In the genomic region with DNA sequence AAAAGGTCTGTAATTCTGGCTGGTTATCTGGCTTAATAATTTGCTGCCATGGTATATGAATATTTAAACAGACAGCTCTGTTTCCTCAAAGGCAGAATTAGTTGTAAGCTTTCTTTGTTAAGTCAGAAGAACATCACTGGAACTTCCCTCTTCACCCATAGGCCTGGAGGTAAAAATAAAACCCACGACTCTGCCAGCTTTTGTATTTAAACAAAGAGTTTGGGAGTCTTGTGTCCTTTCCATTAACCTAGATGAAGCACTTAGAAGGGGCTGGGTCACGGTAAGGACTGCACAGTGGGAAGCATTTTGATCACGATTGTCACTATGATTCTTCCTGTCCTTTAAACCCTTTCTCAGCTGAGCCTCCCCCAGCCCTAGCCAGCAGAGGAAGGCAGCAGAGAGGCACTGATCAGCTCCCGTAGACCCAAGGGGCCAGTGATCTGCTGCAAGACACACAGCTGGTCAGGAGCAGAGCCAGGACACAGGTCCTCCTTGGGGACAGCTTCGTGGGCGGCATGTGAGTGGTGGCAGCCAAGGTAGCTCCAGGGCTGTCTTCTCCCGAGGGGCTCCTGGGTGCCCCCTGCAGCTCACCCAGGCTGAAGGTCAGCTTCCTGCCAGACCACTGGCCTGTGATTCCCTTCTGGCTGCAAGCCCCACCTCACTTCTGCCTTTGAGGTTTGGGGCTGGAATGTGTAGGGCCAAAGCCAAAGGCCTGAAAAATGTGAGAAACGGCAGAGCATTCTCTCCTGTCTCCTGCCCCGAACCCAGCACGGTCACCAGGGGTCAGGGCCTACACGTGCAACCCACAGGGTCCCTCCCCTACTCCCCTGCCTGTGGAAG, we compare ENCODE assay signal across 10 cellular contexts. TPM values are rescaled to one million over a fixed set of nuclear protein-coding genes. Genes with fewer than 3 reads are reported as not detected.
DNase-seq lines count a peak whose midpoint lies in the region; ATAC-seq and TF ChIP-seq lines count a peak whose summit lies in the region.
"Had no signal": no experiment of that assay in that cellular context is flagged by ENCODE, and none has a peak within 500 bp of the region (broad histone marks: within the 10 kb centered on the region; RNA-seq: fewer than 3 reads in every experiment).

No MANE protein-coding gene starts in this region.

- no peak overlapping the region for H2AFZ ChIP-seq in mammary epithelial cell (ENCODE audit: low read depth, low read length)

- H3K27me3 Mint-ChIP-seq in activated B cell treated with CpG ODN at 0.5 μM for 24 hours: no peaks in the 10 kb centered on the region

- dilution Hi-C loops in mammary epithelial cell (cut with HindIII; ENCODE audit: low sequenced_read_pairs): no loop called here

- peak overlapping the region; percentile 80 for H3K27ac Mint-ChIP-seq in activated B cell treated with CpG ODN at 0.5 μM for 24 hours

- CTCF ChIA-PET in activated B cell treated with CpG ODN at 0.5 μM for 24 hours (lab: Charles Lee) (interaction anchor here (1.0 to 2.9 kb wide), 10 partner anchors 10 to 42 kb away, joined by 3 to 26 read pairs (median 6); no protein-coding TSS in a partner anchor), mammary epithelial cell (lab: Charles Lee; ENCODE audit: low non-redundant PET) (no interaction called here)

- no peak overlapping the region for H3K4me2 ChIP-seq in mammary epithelial cell (ENCODE audit: insufficient read depth, low read depth, low read length)

- no peaks in the 10 kb centered on the region for H3K36me3 ChIP-seq in lower lobe of right lung
- no peaks in the 10 kb centered on the region for H3K36me3 ChIP-seq in mammary epithelial cell (ENCODE audit: insufficient read depth, low read length)

- H3K9me3 Mint-ChIP-seq in activated B cell treated with CpG ODN at 0.5 μM for 24 hours: no peaks in the 10 kb centered on the region

- H3K9me3 ChIP-seq in lower lobe of right lung: no peaks in the 10 kb centered on the region
- H3K9me3 ChIP-seq in mammary epithelial cell (replicated peaks; ENCODE audit: insufficient read depth, low read length): no peaks in the 10 kb centered on the region

- intact Hi-C loops in activated B cell treated with CpG ODN at 0.5 μM for 24 hours (cut with micrococcal nuclease): no loop called here
- intact Hi-C loops in lower lobe of right lung (cut with DNase I): no loop called here
- intact Hi-C loops in mammary epithelial cell (cut with micrococcal nuclease): no loop called here

- H3K4me1 Mint-ChIP-seq in activated B cell treated with CpG ODN at 0.5 μM for 24 hours: peaks cover 93% of the 10 kb centered on the region

- peak; percentile 55 for DNase-seq in AG10803 (ENCODE audit: low read depth)
- DNase-seq in activated B cell treated with CpG ODN at 0.5 μM for 24 hours: no peak
- DNase-seq in lower lobe of right lung: no peak
- no peak for DNase-seq in DMS114 treated with DMSO at 0.1 percent for 48 hours (lab: John Stamatoyannopoulos, UW; ENCODE audit: unreplicated experiment)
- DNase-seq in mammary epithelial cell: no peak
- DNase-seq in omental fat pad (ENCODE audit: low spot score): no peak
- DNase-seq: activated CD4-positive, alpha-beta T cell treated with anti-CD3 and anti-CD28 coated beads, Interleukin-2, amount 50 U/mL, for 4 hours; NCI-H526 had no signal

- H3K36me3 Mint-ChIP-seq in activated B cell treated with CpG ODN at 0.5 μM for 24 hours (ENCODE audit: low read depth): peaks cover 11% of the 10 kb centered on the region

- ATAC-seq in activated B cell treated with CpG ODN at 0.5 μM for 24 hours (ENCODE audit: low read depth) (peak; percentile 3), lower lobe of right lung (no peak), GM18868 (IDR thresholded peaks at IDR 0.05; ENCODE audit: unreplicated experiment) (no peak), omental fat pad (ENCODE audit: low FRiP score) (no peak)

- POLR2A ChIA-PET in activated B cell treated with CpG ODN at 0.5 μM for 24 hours (lab: Charles Lee): interaction anchor here (0.5 to 25.3 kb wide), 9 partner anchors 7 to 1590 kb away, joined by 3 to 662 read pairs (median 27); partner anchors contain the start of gene MATN1

- H3K9ac ChIP-seq in mammary epithelial cell (ENCODE audit: insufficient read depth, low read length): no peak overlapping the region

- H3K4me3 ChIP-seq in AG10803 (ENCODE audit: low read length): no peak overlapping the region
- H3K4me3 ChIP-seq in GM12875 (ENCODE audit: low read depth, low read length): peak overlapping the region; percentile 32
- no peak overlapping the region for H3K4me3 ChIP-seq in lower lobe of right lung
- no peak overlapping the region for H3K4me3 ChIP-seq in mammary epithelial cell (replicated peaks in 1 of 3; ENCODE audit: insufficient read depth in 1 of 3, low read depth in 2 of 3, low read length in 3 of 3)

- no peaks in the 10 kb centered on the region for H3K79me2 ChIP-seq in mammary epithelial cell (ENCODE audit: insufficient read depth, low read length)

- no TSS peak for BruUV-seq in mammary epithelial cell (replicated peaks; lab: Mats Ljungman, UMichigan)

- H3K27me3 ChIP-seq in lower lobe of right lung (ENCODE audit: low read depth): no peaks in the 10 kb centered on the region
- no peaks in the 10 kb centered on the region for H3K27me3 ChIP-seq in mammary epithelial cell (ENCODE audit: insufficient read depth, low read length)

- 0 out of 2 replicates have a peak, but pooled peaks have one; percentile 13 for TF ChIP-seq CTCF in AG10803 (conservative IDR thresholded peaks at IDR 0.05; ENCODE audit: low read length)
- no peak for TF ChIP-seq CTCF in GM12875 (IDR thresholded peaks at IDR 0.05; ENCODE audit: borderline replicate concordance, insufficient read depth, low read depth, low read length)
- TF ChIP-seq CTCF in activated B cell treated with CpG ODN at 0.5 μM for 24 hours (IDR thresholded peaks at IDR 0.05): no peak
- no peak for TF ChIP-seq CTCF in lower lobe of right lung (IDR thresholded peaks at IDR 0.05)
- TF ChIP-seq CTCF in mammary epithelial cell (conservative IDR thresholded peaks at IDR 0.05 in 1 of 2, IDR thresholded peaks at IDR 0.05 in 1 of 2; ENCODE audit: extremely low read depth in 1 of 2, insufficient read depth in 1 of 2, low read depth in 1 of 2, low read length in 2 of 2): no peak
- TF ChIP-seq CTCF in omental fat pad (IDR thresholded peaks at IDR 0.05): no peak

- WGBS in mammary epithelial cell (ENCODE audit: low coverage, missing lambda C conversion rate): 42% methylated on average over 11 of the region's 11 CpGs

- H3K27ac ChIP-seq in lower lobe of right lung (peak overlapping the region; percentile 31), mammary epithelial cell (ENCODE audit: insufficient read depth, low read depth, low read length) (no peak overlapping the region)

- in situ Hi-C loops in mammary epithelial cell (cut with MboI; ENCODE audit: low sequenced_read_pairs in 2 of 2): no loop called here

- H3K4me1 ChIP-seq in lower lobe of right lung (peaks cover 19% of the 10 kb centered on the region), mammary epithelial cell (ENCODE audit: insufficient read depth, low read length) (peaks cover 11% of the 10 kb centered on the region)

- H3K4me3 Mint-ChIP-seq in activated B cell treated with CpG ODN at 0.5 μM for 24 hours: peak overlapping the region; percentile 57

- H4K20me1 ChIP-seq in mammary epithelial cell (ENCODE audit: insufficient read depth, low read length): no peaks in the 10 kb centered on the region

RNA-seq across cellular contexts. Expression of gene LAPTM5, which starts 4.0 kb away (rescaled TPM):
- total RNA-seq in activated B cell treated with CpG ODN at 0.5 μM for 24 hours (726 and 766 TPM in 2 replicates), lower lobe of right lung (544 TPM), mammary epithelial cell (1 to 10 TPM in 1 of 2 donors, not detected in 1; 1.7 TPM), omental fat pad (100 to 1,000 TPM in 3 of 4 donors, 10 to 100 TPM in 1; 87.4 to 327 (median 154) TPM)
- 1.8 TPM for polyA plus RNA-seq in mammary epithelial cell
- 0.62 TPM for polyA minus RNA-seq in mammary epithelial cell

RNA-seq across cellular contexts. Expression of gene MATN1, which starts 38.1 kb away (rescaled TPM):
- total RNA-seq in activated B cell treated with CpG ODN at 0.5 μM for 24 hours (0.93 and 1.2 TPM in 2 replicates), lower lobe of right lung (not detected), mammary epithelial cell (not detected), omental fat pad (under 1 TPM in 2 of 4 donors, not detected in 2; 0.28 to 0.84 TPM)
- 0.05 TPM for polyA plus RNA-seq in mammary epithelial cell
- not detected for polyA minus RNA-seq in mammary epithelial cell

Comparison
In these comparisons a context has a peak if more than half of its experiments do, and no peak if none do; other contexts are left out.
1. RNA of gene LAPTM5, which starts 4.0 kb away (total RNA-seq): 726 to 766 TPM in activated B cell treated with CpG ODN at 0.5 μM for 24 hours, 544 TPM in lower lobe of right lung (single experiment) and 87.4 to 327 TPM in omental fat pad; 1.7 TPM in mammary epithelial cell; every median in the first group is over 10 times any median in the second.